In genomic region chr2:224487940-224488339, GRCh38 we compare ENCODE assay signal across 1 cellular context.
TF ChIP-seq lines count a peak whose summit lies in the region.

No MANE protein-coding gene starts in this region.

TF ChIP-seq in HepG2, 621 proteins besides CTCF, POLR2A, EP300 and RAD21:
- TF ChIP-seq ZFP90 (CRISPR knock-in tag; IDR thresholded peaks at IDR 0.05; ENCODE audit: borderline replicate concordance) = peak; percentile 93; the same call in 1 of the 2 replicates
